Comparison of ENCODE assay signal across 1 cellular context in the genomic region with DNA sequence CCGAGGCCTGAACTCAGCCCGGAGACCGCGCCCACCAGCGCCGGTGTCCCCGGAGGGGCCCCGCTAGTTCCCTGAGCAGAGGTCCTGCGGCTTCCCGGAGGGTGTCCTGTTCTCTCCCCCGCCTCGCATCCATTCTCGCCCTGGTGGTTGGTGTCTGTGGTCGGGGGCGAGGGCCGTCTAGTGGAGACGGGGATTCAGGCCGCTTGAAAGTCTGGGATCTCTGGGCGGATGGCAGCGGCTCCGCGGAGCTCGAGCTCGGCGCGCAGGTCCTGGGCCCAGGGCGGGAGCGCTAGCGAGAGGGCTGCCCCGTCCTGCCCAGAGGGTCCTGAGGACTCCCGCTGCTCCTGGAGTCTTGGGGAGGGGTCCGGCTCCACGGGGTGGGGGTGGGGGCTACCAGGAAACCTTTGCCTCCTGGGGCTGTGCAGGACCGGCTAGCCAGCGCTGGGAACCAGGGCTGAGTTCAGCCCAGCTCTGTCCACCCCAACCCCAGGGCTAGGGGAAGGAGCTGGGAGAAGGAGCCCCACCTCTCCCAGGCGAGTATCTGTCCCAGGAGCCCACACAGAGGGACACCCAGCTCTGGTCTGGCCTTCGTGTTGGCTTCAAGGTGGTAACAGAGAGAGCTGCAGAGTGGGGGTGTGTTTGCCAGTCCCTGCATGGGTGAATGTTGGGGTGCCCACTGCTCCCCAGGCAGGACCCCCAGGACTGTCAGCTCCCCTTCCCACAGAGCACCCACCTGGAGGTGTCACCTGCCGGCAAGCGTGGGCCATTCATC.
TF ChIP-seq lines count a peak whose summit lies in the region.

No MANE protein-coding gene starts in this region.

TF ChIP-seq in WTC11, 78 proteins besides CTCF, POLR2A, EP300 and RAD21:
- no peak for TF ChIP-seq ZNF396 (CRISPR knock-in tag; IDR thresholded peaks at IDR 0.05; ENCODE audit: borderline replicate concordance)
- TF ChIP-seq TP53 (CRISPR knock-in tag; IDR thresholded peaks at IDR 0.05) = no peak
- no peak for TF ChIP-seq SMAD3 (CRISPR knock-in tag; IDR thresholded peaks at IDR 0.05; ENCODE audit: borderline replicate concordance)
- no peak for TF ChIP-seq TEAD1 (CRISPR knock-in tag; IDR thresholded peaks at IDR 0.05)
- TF ChIP-seq, protein P1, sequence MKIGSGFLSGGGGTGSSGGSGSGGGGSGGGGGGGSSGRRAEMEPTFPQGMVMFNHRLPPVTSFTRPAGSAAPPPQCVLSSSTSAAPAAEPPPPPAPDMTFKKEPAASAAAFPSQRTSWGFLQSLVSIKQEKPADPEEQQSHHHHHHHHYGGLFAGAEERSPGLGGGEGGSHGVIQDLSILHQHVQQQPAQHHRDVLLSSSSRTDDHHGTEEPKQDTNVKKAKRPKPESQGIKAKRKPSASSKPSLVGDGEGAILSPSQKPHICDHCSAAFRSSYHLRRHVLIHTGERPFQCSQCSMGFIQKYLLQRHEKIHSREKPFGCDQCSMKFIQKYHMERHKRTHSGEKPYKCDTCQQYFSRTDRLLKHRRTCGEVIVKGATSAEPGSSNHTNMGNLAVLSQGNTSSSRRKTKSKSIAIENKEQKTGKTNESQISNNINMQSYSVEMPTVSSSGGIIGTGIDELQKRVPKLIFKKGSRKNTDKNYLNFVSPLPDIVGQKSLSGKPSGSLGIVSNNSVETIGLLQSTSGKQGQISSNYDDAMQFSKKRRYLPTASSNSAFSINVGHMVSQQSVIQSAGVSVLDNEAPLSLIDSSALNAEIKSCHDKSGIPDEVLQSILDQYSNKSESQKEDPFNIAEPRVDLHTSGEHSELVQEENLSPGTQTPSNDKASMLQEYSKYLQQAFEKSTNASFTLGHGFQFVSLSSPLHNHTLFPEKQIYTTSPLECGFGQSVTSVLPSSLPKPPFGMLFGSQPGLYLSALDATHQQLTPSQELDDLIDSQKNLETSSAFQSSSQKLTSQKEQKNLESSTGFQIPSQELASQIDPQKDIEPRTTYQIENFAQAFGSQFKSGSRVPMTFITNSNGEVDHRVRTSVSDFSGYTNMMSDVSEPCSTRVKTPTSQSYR (CRISPR knock-in tag; IDR thresholded peaks at IDR 0.05) = no peak
- 0 out of 2 replicates have a peak, but pooled peaks have one; percentile 13 for TF ChIP-seq TEAD4 (CRISPR knock-in tag; IDR thresholded peaks at IDR 0.05)
- TF ChIP-seq, protein P2, sequence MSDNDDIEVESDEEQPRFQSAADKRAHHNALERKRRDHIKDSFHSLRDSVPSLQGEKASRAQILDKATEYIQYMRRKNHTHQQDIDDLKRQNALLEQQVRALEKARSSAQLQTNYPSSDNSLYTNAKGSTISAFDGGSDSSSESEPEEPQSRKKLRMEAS (CRISPR knock-in tag; IDR thresholded peaks at IDR 0.05) = peak; percentile 58; the same call in 1 of the 2 replicates
- TF ChIP-seq TCF7 (CRISPR knock-in tag; IDR thresholded peaks at IDR 0.05; ENCODE audit: low read depth) = no peak
- no peak for TF ChIP-seq USF2 (CRISPR knock-in tag; IDR thresholded peaks at IDR 0.05)
- TF ChIP-seq, protein P3, sequence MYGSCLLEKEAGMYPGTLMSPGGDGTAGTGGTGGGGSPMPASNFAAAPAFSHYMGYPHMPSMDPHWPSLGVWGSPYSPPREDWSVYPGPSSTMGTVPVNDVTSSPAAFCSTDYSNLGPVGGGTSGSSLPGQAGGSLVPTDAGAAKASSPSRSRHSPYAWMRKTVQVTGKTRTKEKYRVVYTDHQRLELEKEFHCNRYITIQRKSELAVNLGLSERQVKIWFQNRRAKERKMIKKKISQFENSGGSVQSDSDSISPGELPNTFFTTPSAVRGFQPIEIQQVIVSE (CRISPR knock-in tag; IDR thresholded peaks at IDR 0.05; ENCODE audit: borderline replicate concordance) = no peak
- TF ChIP-seq ELF4 (CRISPR knock-in tag; IDR thresholded peaks at IDR 0.05; ENCODE audit: low read depth) = no peak
- no peak for TF ChIP-seq EMX1 (CRISPR knock-in tag; IDR thresholded peaks at IDR 0.05)
- no peak for TF ChIP-seq NR3C1 (CRISPR knock-in tag; conservative IDR thresholded peaks at IDR 0.05; ENCODE audit: low read depth)
- no peak for TF ChIP-seq SMAD4 (CRISPR knock-in tag; IDR thresholded peaks at IDR 0.05)
- TF ChIP-seq, protein P4, sequence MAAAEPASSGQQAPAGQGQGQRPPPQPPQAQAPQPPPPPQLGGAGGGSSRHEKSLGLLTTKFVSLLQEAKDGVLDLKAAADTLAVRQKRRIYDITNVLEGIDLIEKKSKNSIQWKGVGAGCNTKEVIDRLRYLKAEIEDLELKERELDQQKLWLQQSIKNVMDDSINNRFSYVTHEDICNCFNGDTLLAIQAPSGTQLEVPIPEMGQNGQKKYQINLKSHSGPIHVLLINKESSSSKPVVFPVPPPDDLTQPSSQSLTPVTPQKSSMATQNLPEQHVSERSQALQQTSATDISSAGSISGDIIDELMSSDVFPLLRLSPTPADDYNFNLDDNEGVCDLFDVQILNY (CRISPR knock-in tag; IDR thresholded peaks at IDR 0.05) = no peak
- no peak for TF ChIP-seq ATF1 (CRISPR knock-in tag; IDR thresholded peaks at IDR 0.05)
- TF ChIP-seq, protein P5, sequence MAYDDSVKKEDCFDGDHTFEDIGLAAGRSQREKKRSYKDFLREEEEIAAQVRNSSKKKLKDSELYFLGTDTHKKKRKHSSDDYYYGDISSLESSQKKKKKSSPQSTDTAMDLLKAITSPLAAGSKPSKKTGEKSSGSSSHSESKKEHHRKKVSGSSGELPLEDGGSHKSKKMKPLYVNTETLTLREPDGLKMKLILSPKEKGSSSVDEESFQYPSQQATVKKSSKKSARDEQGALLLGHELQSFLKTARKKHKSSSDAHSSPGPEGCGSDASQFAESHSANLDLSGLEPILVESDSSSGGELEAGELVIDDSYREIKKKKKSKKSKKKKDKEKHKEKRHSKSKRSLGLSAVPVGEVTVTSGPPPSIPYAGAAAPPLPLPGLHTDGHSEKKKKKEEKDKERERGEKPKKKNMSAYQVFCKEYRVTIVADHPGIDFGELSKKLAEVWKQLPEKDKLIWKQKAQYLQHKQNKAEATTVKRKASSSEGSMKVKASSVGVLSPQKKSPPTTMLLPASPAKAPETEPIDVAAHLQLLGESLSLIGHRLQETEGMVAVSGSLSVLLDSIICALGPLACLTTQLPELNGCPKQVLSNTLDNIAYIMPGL (CRISPR knock-in tag; IDR thresholded peaks at IDR 0.05) = 0 out of 2 replicates have a peak, but pooled peaks have one; percentile 21
- no peak for TF ChIP-seq ETV6 (CRISPR knock-in tag; IDR thresholded peaks at IDR 0.05)
- TF ChIP-seq MXD4 (CRISPR knock-in tag; IDR thresholded peaks at IDR 0.05; ENCODE audit: borderline replicate concordance) = no peak
- no peak for TF ChIP-seq NR2C2 (CRISPR knock-in tag; IDR thresholded peaks at IDR 0.05)
- TF ChIP-seq, protein P6, sequence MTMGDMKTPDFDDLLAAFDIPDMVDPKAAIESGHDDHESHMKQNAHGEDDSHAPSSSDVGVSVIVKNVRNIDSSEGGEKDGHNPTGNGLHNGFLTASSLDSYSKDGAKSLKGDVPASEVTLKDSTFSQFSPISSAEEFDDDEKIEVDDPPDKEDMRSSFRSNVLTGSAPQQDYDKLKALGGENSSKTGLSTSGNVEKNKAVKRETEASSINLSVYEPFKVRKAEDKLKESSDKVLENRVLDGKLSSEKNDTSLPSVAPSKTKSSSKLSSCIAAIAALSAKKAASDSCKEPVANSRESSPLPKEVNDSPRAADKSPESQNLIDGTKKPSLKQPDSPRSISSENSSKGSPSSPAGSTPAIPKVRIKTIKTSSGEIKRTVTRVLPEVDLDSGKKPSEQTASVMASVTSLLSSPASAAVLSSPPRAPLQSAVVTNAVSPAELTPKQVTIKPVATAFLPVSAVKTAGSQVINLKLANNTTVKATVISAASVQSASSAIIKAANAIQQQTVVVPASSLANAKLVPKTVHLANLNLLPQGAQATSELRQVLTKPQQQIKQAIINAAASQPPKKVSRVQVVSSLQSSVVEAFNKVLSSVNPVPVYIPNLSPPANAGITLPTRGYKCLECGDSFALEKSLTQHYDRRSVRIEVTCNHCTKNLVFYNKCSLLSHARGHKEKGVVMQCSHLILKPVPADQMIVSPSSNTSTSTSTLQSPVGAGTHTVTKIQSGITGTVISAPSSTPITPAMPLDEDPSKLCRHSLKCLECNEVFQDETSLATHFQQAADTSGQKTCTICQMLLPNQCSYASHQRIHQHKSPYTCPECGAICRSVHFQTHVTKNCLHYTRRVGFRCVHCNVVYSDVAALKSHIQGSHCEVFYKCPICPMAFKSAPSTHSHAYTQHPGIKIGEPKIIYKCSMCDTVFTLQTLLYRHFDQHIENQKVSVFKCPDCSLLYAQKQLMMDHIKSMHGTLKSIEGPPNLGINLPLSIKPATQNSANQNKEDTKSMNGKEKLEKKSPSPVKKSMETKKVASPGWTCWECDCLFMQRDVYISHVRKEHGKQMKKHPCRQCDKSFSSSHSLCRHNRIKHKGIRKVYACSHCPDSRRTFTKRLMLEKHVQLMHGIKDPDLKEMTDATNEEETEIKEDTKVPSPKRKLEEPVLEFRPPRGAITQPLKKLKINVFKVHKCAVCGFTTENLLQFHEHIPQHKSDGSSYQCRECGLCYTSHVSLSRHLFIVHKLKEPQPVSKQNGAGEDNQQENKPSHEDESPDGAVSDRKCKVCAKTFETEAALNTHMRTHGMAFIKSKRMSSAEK (CRISPR knock-in tag; IDR thresholded peaks at IDR 0.05; ENCODE audit: borderline replicate concordance) = no peak
- TF ChIP-seq MYBL2 (CRISPR knock-in tag; IDR thresholded peaks at IDR 0.05) = no peak
